In the genomic region with DNA sequence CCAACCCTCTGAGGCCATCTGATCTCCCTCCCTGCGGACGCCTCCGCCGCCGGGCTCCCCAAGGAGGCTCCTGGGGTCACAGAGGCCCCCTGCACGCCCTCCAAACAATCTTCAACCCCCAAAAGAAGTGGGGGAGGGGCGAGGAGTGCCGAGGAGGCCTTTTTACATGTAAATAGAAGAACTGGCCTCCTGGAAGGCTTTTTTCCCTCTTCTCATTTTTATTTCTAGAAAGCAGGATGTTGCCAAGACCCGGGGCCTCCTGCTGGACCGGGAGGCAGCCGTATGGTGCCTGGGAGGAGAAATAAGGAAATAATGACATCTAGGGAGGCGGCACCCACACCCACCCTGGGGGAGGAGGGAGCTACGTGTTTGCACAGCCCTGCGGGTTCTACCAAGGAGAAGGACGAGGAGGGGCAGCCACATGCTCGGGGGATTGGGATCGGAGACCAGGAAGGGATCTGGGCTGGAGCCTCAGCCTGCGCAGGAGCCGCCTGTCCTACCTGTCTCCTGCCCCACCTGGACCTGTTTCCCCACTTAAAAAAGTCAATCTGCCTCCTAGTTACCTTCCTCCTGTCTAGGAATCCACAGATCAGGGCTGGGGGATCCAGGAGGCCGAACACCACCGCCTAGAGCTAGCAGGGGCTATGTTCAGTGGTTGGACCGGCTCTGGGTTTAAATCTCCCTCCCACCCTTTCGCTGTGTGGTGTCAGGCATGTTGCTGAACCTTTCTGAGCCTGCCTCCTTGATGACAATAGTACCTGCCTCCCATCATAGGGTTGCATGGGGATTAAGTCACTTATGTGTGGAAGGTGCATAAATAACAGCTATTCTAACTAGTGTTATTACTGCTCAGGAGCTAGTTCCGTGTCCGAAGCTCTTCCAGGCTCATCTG, we compare ENCODE assay signal across 10 cellular contexts.
DNase-seq lines count a peak whose midpoint lies in the region; ATAC-seq, FAIRE-seq and TF ChIP-seq lines count a peak whose summit lies in the region.
"Had no signal": no experiment of that assay in that cellular context is flagged by ENCODE, and none has a peak within 500 bp of the region (broad histone marks: within the 10 kb centered on the region; RNA-seq: fewer than 3 reads in every experiment).

No MANE protein-coding gene starts in this region.

- 44% methylated on average over 24 of the region's 25 CpGs for WGBS in HepG2 (ENCODE audit: low lambda C conversion rate)
- 52% methylated on average over 25 of the region's 25 CpGs for WGBS in urinary bladder

- H3K27me3 ChIP-seq in WERI-Rb-1 (ENCODE audit: insufficient read depth, low read depth, severe bottlenecking) (no peaks in the 10 kb centered on the region), HepG2 (ENCODE audit: control insufficient read depth in 1 of 2, insufficient read depth in 2 of 2, low read length in 2 of 2) (peaks cover 10 to 32% of the 10 kb centered on the region in 2 experiments; a peak in 4 of 5 replicates)

- H3K9me3 Mint-ChIP-seq in activated CD4-positive, alpha-beta memory T cell treated with anti-CD3 and anti-CD28 coated beads, Interleukin-2, amount 10 ng/mL, durations not matched to agents 7 days and 5 days, result no peaks in the 10 kb centered on the region
- H3K9me3 Mint-ChIP-seq: dendritic cell treated with granulocyte-macrophage colony-stimulating factor and Interleukin-4, amounts not matched to agents 40 ng/mL and 50 ng/mL, for 4 days had no signal

- BruUV-seq in HepG2 (replicated peaks; lab: Mats Ljungman, UMichigan), result no TSS peak

- in situ Hi-C loops in HepG2 (cut with HindIII; ENCODE audit: extremely low pct_ligation_motif_present, low pct_unique_long_range_greater_than_20kb), result no loop called here

- no peaks in the 10 kb centered on the region for H3K27me3 Mint-ChIP-seq in activated CD4-positive, alpha-beta memory T cell treated with anti-CD3 and anti-CD28 coated beads, Interleukin-2, amount 10 ng/mL, durations not matched to agents 7 days and 5 days

- TF ChIP-seq RAD21 in HepG2 (CRISPR knock-in tag; IDR thresholded peaks at IDR 0.05), result no peak

- H3K79me2 ChIP-seq in HepG2 (ENCODE audit: insufficient read depth, low read length), result no peaks in the 10 kb centered on the region

- POLR2A ChIA-PET in HepG2 (lab: Yijun Ruan, JAX), result interaction anchor here (1.2 to 1.6 kb wide), 2 partner anchors 15 to 120 kb away, joined by 4 to 5 read pairs; no protein-coding TSS in a partner anchor
- POLR2A ChIA-PET in activated CD4-positive, alpha-beta memory T cell treated with anti-CD3 and anti-CD28 coated beads, Interleukin-2, amount 10 ng/mL, durations not matched to agents 7 days and 5 days (lab: Charles Lee), result no interaction called here

- H2AFZ ChIP-seq in HepG2 (ENCODE audit: low read length), result no peak overlapping the region

- no peaks in the 10 kb centered on the region for H3K36me3 ChIP-seq in WERI-Rb-1
- no peaks in the 10 kb centered on the region for H3K36me3 ChIP-seq in HepG2 (replicated peaks in 1 of 2; ENCODE audit: control insufficient read depth in 1 of 2, insufficient read depth in 2 of 2, low read length in 2 of 2)
- H3K36me3 ChIP-seq in urinary bladder (ENCODE audit: insufficient read depth), result no peaks in the 10 kb centered on the region

- FAIRE-seq in HepG2 (lab: Jason Lieb, UNC), result no peak

- TF ChIP-seq CTCF in WERI-Rb-1 (IDR thresholded peaks at IDR 0.05; ENCODE audit: low read depth, low read length), result no peak
- no peak for TF ChIP-seq CTCF in HepG2 (CRISPR knock-in tag; IDR thresholded peaks at IDR 0.05)

- H3K9me3 ChIP-seq in WERI-Rb-1 (ENCODE audit: severe bottlenecking) (no peaks in the 10 kb centered on the region), HepG2 (ENCODE audit: low read length) (no peaks in the 10 kb centered on the region)

- H3K4me1 Mint-ChIP-seq in activated CD4-positive, alpha-beta memory T cell treated with anti-CD3 and anti-CD28 coated beads, Interleukin-2, amount 10 ng/mL, durations not matched to agents 7 days and 5 days, result no peaks in the 10 kb centered on the region

- H3K36me3 Mint-ChIP-seq in activated CD4-positive, alpha-beta memory T cell treated with anti-CD3 and anti-CD28 coated beads, Interleukin-2, amount 10 ng/mL, durations not matched to agents 7 days and 5 days (ENCODE audit: low read depth), result no peaks in the 10 kb centered on the region

- H3K27ac ChIP-seq in WERI-Rb-1 (peak overlapping the region; percentile 97), HepG2 (ENCODE audit: extremely low read length, insufficient read depth, low read length) (no peak overlapping the region), urinary bladder (ENCODE audit: low read depth) (peak overlapping the region; percentile 61)

- H3K4me1 ChIP-seq in HepG2 (ENCODE audit: insufficient read depth, low read length), result peaks cover 49% of the 10 kb centered on the region
- no peaks in the 10 kb centered on the region for H3K4me1 ChIP-seq in urinary bladder (ENCODE audit: insufficient read depth)

- H3K4me3 Mint-ChIP-seq in activated CD4-positive, alpha-beta memory T cell treated with anti-CD3 and anti-CD28 coated beads, Interleukin-2, amount 10 ng/mL, durations not matched to agents 7 days and 5 days, result no peak overlapping the region
- H3K4me3 Mint-ChIP-seq: dendritic cell treated with granulocyte-macrophage colony-stimulating factor and Interleukin-4, amounts not matched to agents 40 ng/mL and 50 ng/mL, for 4 days had no signal

- H3K27ac Mint-ChIP-seq in activated CD4-positive, alpha-beta memory T cell treated with anti-CD3 and anti-CD28 coated beads, Interleukin-2, amount 10 ng/mL, durations not matched to agents 7 days and 5 days, result no peak overlapping the region
- H3K27ac Mint-ChIP-seq: dendritic cell treated with granulocyte-macrophage colony-stimulating factor and Interleukin-4, amounts not matched to agents 40 ng/mL and 50 ng/mL, for 4 days had no signal

- H3K4me2 ChIP-seq in HepG2 (ENCODE audit: low read depth, low read length), result peak overlapping the region; percentile 30; the same call in 1 of the 2 replicates

- DNase-seq in SIG-M5 treated with dmso at 0.1 percent for 504 hours (lab: John Stamatoyannopoulos, UW; ENCODE audit: unreplicated experiment), result peak; percentile 70
- DNase-seq in SIG-M5 (lab: John Stamatoyannopoulos, UW), result no peak
- peak; percentile 91 for DNase-seq in WERI-Rb-1
- DNase-seq in HepG2 (ENCODE audit: low spot score), result no peak
- no peak for DNase-seq in NCI-H187 (lab: John Stamatoyannopoulos, UW)
- DNase-seq in activated T-cell treated with anti-CD3 and anti-CD28 coated beads, Interleukin-2, amount 50 U/mL, for 1 hour, result no peak
- no peak for DNase-seq in activated CD4-positive, alpha-beta memory T cell treated with anti-CD3 and anti-CD28 coated beads, Interleukin-2, amount 10 ng/mL, durations not matched to agents 7 days and 5 days
- DNase-seq: activated CD4-positive, CD25-positive, alpha-beta regulatory T cell had no signal

- CTCF ChIA-PET in HepG2 (lab: Yijun Ruan, JAX; ENCODE audit: low intra/inter-chr PET ratio, low total read pairs), result no interaction called here
- CTCF ChIA-PET in activated CD4-positive, alpha-beta memory T cell treated with anti-CD3 and anti-CD28 coated beads, Interleukin-2, amount 10 ng/mL, durations not matched to agents 7 days and 5 days (lab: Charles Lee), result interaction anchor here (1.6 kb wide), 1 partner anchor 178 kb away, joined by 5 read pairs; no protein-coding TSS in a partner anchor

- no peak for ATAC-seq in HepG2

- intact Hi-C loops in HepG2 (cut with micrococcal nuclease; ENCODE audit: unreplicated experiment), result no loop called here

- H4K20me1 ChIP-seq in HepG2 (ENCODE audit: insufficient read depth, low read length), result peaks cover 10% of the 10 kb centered on the region; the same call in 1 of the 2 replicates

- TF ChIP-seq EP300 in HepG2 (IDR thresholded peaks at IDR 0.05; ENCODE audit: low read depth in 2 of 2, low read length in 2 of 2) (no peak), HepG2 (CRISPR knock-in tag; IDR thresholded peaks at IDR 0.05; ENCODE audit: borderline replicate concordance) (no peak)

- H3K9ac ChIP-seq in HepG2 (ENCODE audit: insufficient read depth, low read depth, low read length), result no peak overlapping the region

- TF ChIP-seq POLR2A in HepG2 (IDR thresholded peaks at IDR 0.05; ENCODE audit: insufficient read depth in 1 of 2, low read depth in 2 of 2, low read length in 2 of 2), result no peak

- H3K4me3 ChIP-seq in WERI-Rb-1 (ENCODE audit: low read depth, low read length) (peak overlapping the region; percentile 26), HepG2 (replicated peaks in 1 of 3; ENCODE audit: insufficient read depth in 1 of 3, low read depth in 2 of 3, low read length in 3 of 3) (peak overlapping the region in 1 of 3 experiments; percentile 33; a peak in 1 of 6 replicates), urinary bladder (ENCODE audit: low read depth, low read length) (no peak overlapping the region)

TF ChIP-seq in HepG2, 621 proteins besides CTCF, POLR2A, EP300 and RAD21 (continues in another document):
- TF ChIP-seq RBM39 (IDR thresholded peaks at IDR 0.05; ENCODE audit: low read depth, low read length, poor library complexity, severe bottlenecking), result no peak
- no peak for TF ChIP-seq BORCS8-MEF2B (CRISPR knock-in tag; IDR thresholded peaks at IDR 0.05)
- TF ChIP-seq ZNF768 (CRISPR knock-in tag; IDR thresholded peaks at IDR 0.05), result peak; percentile 93
- peak; percentile 6; the same call in 1 of the 2 replicates for TF ChIP-seq HOXA3 (CRISPR knock-in tag; IDR thresholded peaks at IDR 0.05)
- TF ChIP-seq POLR2G (IDR thresholded peaks at IDR 0.05; ENCODE audit: low read depth, low read length), result no peak

Comparison
In these comparisons a context has a peak if more than half of its experiments do, and no peak if none do; other contexts are left out.
1. DNase-seq: peak in SIG-M5 treated with dmso at 0.1 percent for 504 hours (single experiment) and WERI-Rb-1 (single experiment); none in SIG-M5 (single experiment), HepG2 (single experiment), NCI-H187 (0 of 2), activated T-cell treated with anti-CD3 and anti-CD28 coated beads, Interleukin-2, amount 50 U/mL, for 1 hour (single experiment) and activated CD4-positive, alpha-beta memory T cell treated with anti-CD3 and anti-CD28 coated beads, Interleukin-2, amount 10 ng/mL, durations not matched to agents 7 days and 5 days (single experiment).